8 cellular contexts compared by ENCODE assay signal in the genomic region with DNA sequence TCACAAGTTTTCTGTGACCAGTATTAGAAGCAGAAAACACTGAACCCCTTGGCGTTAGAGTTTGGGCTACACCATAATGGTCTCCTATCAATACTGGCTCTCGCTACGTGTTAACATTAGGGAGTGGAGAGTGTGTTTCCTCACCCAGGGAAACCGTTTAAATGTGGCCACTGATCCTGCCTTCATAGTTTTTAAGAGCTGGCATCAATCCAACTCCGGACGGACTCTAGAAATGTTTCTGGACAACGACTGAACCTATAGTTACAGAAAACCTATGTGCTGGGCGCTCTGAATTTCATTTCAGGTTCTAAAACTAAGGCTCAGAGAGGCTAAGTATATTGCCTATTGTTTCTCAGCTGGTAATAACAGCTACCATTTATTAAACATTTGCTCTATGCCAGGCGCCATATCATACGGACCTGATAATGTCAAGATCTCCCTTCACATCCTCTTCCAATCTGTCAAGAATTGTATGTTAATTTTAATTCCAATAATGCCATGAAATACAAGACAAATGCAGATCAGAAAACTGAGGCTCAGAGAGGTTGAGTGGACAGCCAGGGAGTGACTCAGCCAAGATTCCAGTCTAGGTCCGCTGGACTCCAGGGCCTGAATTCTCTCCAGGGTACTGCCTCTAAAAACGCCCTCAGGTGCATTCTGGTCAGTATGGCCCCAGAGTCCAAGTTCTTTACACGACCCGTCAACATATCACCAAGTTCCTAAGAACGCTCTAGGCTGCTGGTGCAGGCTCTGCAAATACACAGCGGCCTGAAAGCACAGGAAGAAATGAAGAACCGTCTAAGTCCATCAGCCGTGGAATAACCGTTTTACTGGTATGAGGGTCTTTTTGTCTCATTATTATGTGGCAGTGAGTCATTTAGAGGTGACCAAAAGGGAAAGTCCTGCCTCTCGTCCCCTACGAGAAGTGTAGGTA. TPM values are rescaled to one million over a fixed set of nuclear protein-coding genes. Genes with fewer than 3 reads are reported as not detected.
DNase-seq lines count a peak whose midpoint lies in the region; ATAC-seq lines count a peak whose summit lies in the region.

No MANE protein-coding gene starts in this region.

- peaks cover 15% of the 10 kb centered on the region for H3K4me1 ChIP-seq in effector memory CD4-positive, alpha-beta T cell (ENCODE audit: control insufficient read depth, insufficient read depth, low read length, poor library complexity, severe bottlenecking)
- peaks cover 49% of the 10 kb centered on the region for H3K4me1 ChIP-seq in mononuclear cell (ENCODE audit: insufficient read depth, low read length)

- H3K4me1 Mint-ChIP-seq in activated T-cell treated with anti-CD3 and anti-CD28 coated beads, Interleukin-2, amount 50 U/mL, for 24 hours (ENCODE audit: low read depth), result peaks cover 60% of the 10 kb centered on the region

- peak overlapping the region; percentile 97 for H3K27ac ChIP-seq in effector memory CD4-positive, alpha-beta T cell (ENCODE audit: insufficient read depth, low read length, poor library complexity, severe bottlenecking)

- no peaks in the 10 kb centered on the region for H3K36me3 ChIP-seq in effector memory CD4-positive, alpha-beta T cell (ENCODE audit: control insufficient read depth, insufficient read depth, low read length)

- H3K4me3 Mint-ChIP-seq in activated T-cell treated with anti-CD3 and anti-CD28 coated beads, Interleukin-2, amount 50 U/mL, for 24 hours, result peak overlapping the region; percentile 90

- peak overlapping the region; percentile 85 for H3K4me3 ChIP-seq in effector memory CD4-positive, alpha-beta T cell (ENCODE audit: insufficient read depth, low read depth, low read length, poor library complexity, severe bottlenecking)
- peak overlapping the region; percentile 81 for H3K4me3 ChIP-seq in mononuclear cell (ENCODE audit: low read length)

- H3K27me3 Mint-ChIP-seq in activated T-cell treated with anti-CD3 and anti-CD28 coated beads, Interleukin-2, amount 50 U/mL, for 24 hours, result no peaks in the 10 kb centered on the region

- ATAC-seq in HG02938 (IDR thresholded peaks at IDR 0.05; ENCODE audit: unreplicated experiment), result no peak

- peaks cover 41% of the 10 kb centered on the region for H3K36me3 Mint-ChIP-seq in activated T-cell treated with anti-CD3 and anti-CD28 coated beads, Interleukin-2, amount 50 U/mL, for 24 hours (ENCODE audit: low read depth)

- H3K9me3 ChIP-seq in effector memory CD4-positive, alpha-beta T cell (ENCODE audit: control insufficient read depth, low read length), result no peaks in the 10 kb centered on the region
- no peaks in the 10 kb centered on the region for H3K9me3 ChIP-seq in mononuclear cell (ENCODE audit: low read depth, low read length)

- H3K9me3 Mint-ChIP-seq in activated T-cell treated with anti-CD3 and anti-CD28 coated beads, Interleukin-2, amount 50 U/mL, for 24 hours, result no peaks in the 10 kb centered on the region

- no peak for DNase-seq in activated T-cell treated with anti-CD3 and anti-CD28 coated beads, Interleukin-2, amount 50 U/mL, for 24 hours
- DNase-seq in activated T-cell treated with anti-CD3 and anti-CD28 coated beads, Interleukin-2, amount 50 U/mL, for 1 hour, result no peak
- DNase-seq in RKO (ENCODE audit: low spot score) (peak; percentile 80), NCI-H2029 (lab: John Stamatoyannopoulos, UW) (no peak)
- no peak for DNase-seq in effector memory CD4-positive, alpha-beta T cell
- DNase-seq in activated CD8-positive, alpha-beta memory T cell treated with anti-CD3 and anti-CD28 coated beads, Interleukin-2, amount 50 U/mL, for 4 hours, result no peak

- peak overlapping the region; percentile 99 for H3K27ac Mint-ChIP-seq in activated T-cell treated with anti-CD3 and anti-CD28 coated beads, Interleukin-2, amount 50 U/mL, for 24 hours

- no peaks in the 10 kb centered on the region for H3K27me3 ChIP-seq in effector memory CD4-positive, alpha-beta T cell (replicated peaks; ENCODE audit: control insufficient read depth, insufficient read depth, low read length, poor library complexity, severe bottlenecking)
- no peaks in the 10 kb centered on the region for H3K27me3 ChIP-seq in mononuclear cell (ENCODE audit: insufficient read depth, low read length)

RNA-seq across cellular contexts. Expression of gene ASXL1, which starts 0.9 kb away (rescaled TPM):
- total RNA-seq in mononuclear cell, result 117 TPM
